Comparison of ENCODE assay signal across 9 cellular contexts in the genomic region with DNA sequence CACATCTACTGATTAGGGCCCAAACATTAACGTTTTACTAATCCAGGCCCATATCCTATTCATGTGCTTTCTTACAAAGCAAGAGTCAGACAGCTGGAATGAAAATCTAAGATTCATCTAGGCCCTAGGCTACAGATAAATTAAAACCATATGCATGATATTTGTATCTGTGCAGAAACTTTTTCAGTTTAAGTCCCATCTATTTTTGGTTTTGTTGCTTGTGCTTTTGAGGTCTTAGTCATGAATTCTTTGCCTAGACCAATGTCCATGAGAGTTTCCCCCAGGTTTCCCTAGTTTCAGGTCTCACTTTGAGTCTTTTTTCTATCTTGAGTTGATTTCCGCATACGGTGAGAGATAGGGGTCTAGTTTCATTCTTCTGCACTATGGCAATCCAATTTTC. TPM values are rescaled to one million over a fixed set of nuclear protein-coding genes. Genes with fewer than 3 reads are reported as not detected.
A peak's percentile ranks its signal among the peaks of the same experiment; 100 is the strongest.
DNase-seq lines count a peak whose midpoint lies in the region; ATAC-seq and TF ChIP-seq lines count a peak whose summit lies in the region.
"Had no signal": no experiment of that assay in that cellular context is flagged by ENCODE, and none has a peak within 500 bp of the region (broad histone marks: within the 10 kb centered on the region; RNA-seq: fewer than 3 reads in every experiment).

No MANE protein-coding gene starts in this region.

- H3K4me3 Mint-ChIP-seq in CD8-positive, alpha-beta T cell, result no peak overlapping the region
- no peak overlapping the region for H3K4me3 Mint-ChIP-seq in activated naive CD8-positive, alpha-beta T cell treated with anti-CD3 and anti-CD28 coated beads, Interleukin-2, amount 50 U/mL, for 24 hours
- H3K4me3 Mint-ChIP-seq in nephron, result no peak overlapping the region

- no peak overlapping the region for H3K27ac ChIP-seq in CD8-positive, alpha-beta T cell (ENCODE audit: low read depth, low read length)

- H3K4me1 ChIP-seq in CD8-positive, alpha-beta T cell (ENCODE audit: insufficient read depth, low read length), result peaks cover 53% of the 10 kb centered on the region

- no peaks in the 10 kb centered on the region for H3K27me3 ChIP-seq in CD8-positive, alpha-beta T cell (ENCODE audit: insufficient read depth, low read length)

- H3K36me3 Mint-ChIP-seq in CD8-positive, alpha-beta T cell, result peaks cover 39% of the 10 kb centered on the region
- peaks cover 45% of the 10 kb centered on the region for H3K36me3 Mint-ChIP-seq in activated naive CD8-positive, alpha-beta T cell treated with anti-CD3 and anti-CD28 coated beads, Interleukin-2, amount 50 U/mL, for 24 hours (ENCODE audit: low read depth)
- H3K36me3 Mint-ChIP-seq in nephron (ENCODE audit: low read depth), result peaks cover 55% of the 10 kb centered on the region

- H3K9me3 Mint-ChIP-seq in CD8-positive, alpha-beta T cell, result no peaks in the 10 kb centered on the region
- H3K9me3 Mint-ChIP-seq in activated naive CD8-positive, alpha-beta T cell treated with anti-CD3 and anti-CD28 coated beads, Interleukin-2, amount 50 U/mL, for 24 hours, result no peaks in the 10 kb centered on the region
- no peaks in the 10 kb centered on the region for H3K9me3 Mint-ChIP-seq in nephron

- no peak for ATAC-seq in CD8-positive, alpha-beta T cell
- no peak for ATAC-seq in activated naive CD8-positive, alpha-beta T cell treated with anti-CD3 and anti-CD28 coated beads, Interleukin-2, amount 50 U/mL, for 24 hours
- no peak for ATAC-seq in GM21390 (IDR thresholded peaks at IDR 0.05; ENCODE audit: unreplicated experiment)

- POLR2A ChIA-PET in CD8-positive, alpha-beta T cell (lab: Charles Lee), result no interaction called here

- no peak for DNase-seq in CD8-positive, alpha-beta T cell
- DNase-seq in HFF-Myc (ENCODE audit: extremely low read depth, low read depth) (peak; percentile 85), middle frontal gyrus (ENCODE audit: extremely low spot score, low spot score) (no peak)
- no peak for DNase-seq in activated naive CD8-positive, alpha-beta T cell treated with anti-CD3 and anti-CD28 coated beads, Interleukin-2, amount 50 U/mL, for 24 hours
- DNase-seq in stimulated activated naive CD4-positive, alpha-beta T cell (lab: John Stamatoyannopoulos, UW), result no peak
- DNase-seq: MV-4-11, NCI-H510A treated with DMSO at 0.1 percent for 48 hours had no signal

- peaks cover 6% of the 10 kb centered on the region for H3K36me3 ChIP-seq in CD8-positive, alpha-beta T cell (ENCODE audit: insufficient read depth, low read length)

- intact Hi-C loops in CD8-positive, alpha-beta T cell (cut with DNase I, micrococcal nuclease), result no loop called here

- H3K4me3 ChIP-seq in CD8-positive, alpha-beta T cell (ENCODE audit: low read depth, low read length), result no peak overlapping the region
- no peak overlapping the region for H3K4me3 ChIP-seq in HFF-Myc (replicated peaks; ENCODE audit: low read depth, low read length)

- CTCF ChIA-PET in CD8-positive, alpha-beta T cell (lab: Charles Lee), result interaction anchor here (1.5 to 4.2 kb wide), 4 partner anchors 12 to 120 kb away, joined by 3 to 19 read pairs (median 6); partner anchors contain the start of gene BCAS4

- peak overlapping the region; percentile 71 for H3K27ac Mint-ChIP-seq in CD8-positive, alpha-beta T cell
- H3K27ac Mint-ChIP-seq in activated naive CD8-positive, alpha-beta T cell treated with anti-CD3 and anti-CD28 coated beads, Interleukin-2, amount 50 U/mL, for 24 hours, result peak overlapping the region; percentile 64
- peak overlapping the region; percentile 20 to 68 (median 57) for H3K27ac Mint-ChIP-seq in nephron

- H3K9me3 ChIP-seq in CD8-positive, alpha-beta T cell (ENCODE audit: low read length), result no peaks in the 10 kb centered on the region

- H3K27me3 Mint-ChIP-seq in CD8-positive, alpha-beta T cell (ENCODE audit: low read depth), result no peaks in the 10 kb centered on the region
- H3K27me3 Mint-ChIP-seq in activated naive CD8-positive, alpha-beta T cell treated with anti-CD3 and anti-CD28 coated beads, Interleukin-2, amount 50 U/mL, for 24 hours, result no peaks in the 10 kb centered on the region
- H3K27me3 Mint-ChIP-seq in nephron (ENCODE audit: low read depth), result no peaks in the 10 kb centered on the region

- H3K4me1 Mint-ChIP-seq in CD8-positive, alpha-beta T cell (ENCODE audit: low read depth), result peaks cover 75% of the 10 kb centered on the region
- peaks cover 67% of the 10 kb centered on the region for H3K4me1 Mint-ChIP-seq in activated naive CD8-positive, alpha-beta T cell treated with anti-CD3 and anti-CD28 coated beads, Interleukin-2, amount 50 U/mL, for 24 hours
- H3K4me1 Mint-ChIP-seq in nephron, result peaks cover 48% of the 10 kb centered on the region

- no peak for TF ChIP-seq CTCF in CD8-positive, alpha-beta T cell (IDR thresholded peaks at IDR 0.05)
- TF ChIP-seq CTCF in HFF-Myc (IDR thresholded peaks at IDR 0.05; ENCODE audit: low read depth, low read length, missing control alignments) (no peak), nephron (IDR thresholded peaks at IDR 0.05; ENCODE audit: unreplicated experiment in 3 of 3) (no peak)

RNA-seq across cellular contexts. Expression of gene ADNP, which starts 20.2 kb away (rescaled TPM):
- total RNA-seq in CD8-positive, alpha-beta T cell, result 10 to 100 TPM; 41.5 to 45.5 TPM

RNA-seq across cellular contexts. Expression of gene DPM1, which starts 47.3 kb away (rescaled TPM):
- 10 to 100 TPM; 54.1 to 54.7 TPM for total RNA-seq in CD8-positive, alpha-beta T cell

RNA-seq across cellular contexts. Expression of gene MOCS3, which starts 47.6 kb away (rescaled TPM):
- total RNA-seq in CD8-positive, alpha-beta T cell, result 1 to 10 TPM; 3.6 to 4.1 TPM
